In the genomic region with DNA sequence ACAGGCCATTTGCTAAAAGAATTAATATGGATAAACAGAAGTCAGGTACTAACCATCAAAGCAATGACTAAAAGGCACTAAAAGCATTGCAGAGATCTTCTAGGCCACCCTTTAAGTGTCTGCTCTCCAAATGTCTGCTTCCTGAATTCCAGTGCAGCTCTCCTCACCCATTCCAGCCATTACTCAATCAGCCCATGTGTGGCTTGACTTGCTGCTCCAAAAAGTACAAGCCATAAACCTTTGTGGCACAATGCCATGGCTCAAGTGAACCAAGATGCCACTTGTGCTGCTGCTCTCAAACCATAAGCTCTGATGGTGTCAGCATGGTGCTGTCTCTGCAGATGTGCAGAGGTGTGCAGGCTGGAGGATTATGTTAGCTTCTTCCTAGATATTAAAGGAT, we compare ENCODE assay signal across 32 cellular contexts.
A peak's percentile ranks its signal among the peaks of the same experiment; 100 is the strongest.
DNase-seq lines count a peak whose midpoint lies in the region; ATAC-seq and TF ChIP-seq lines count a peak whose summit lies in the region.
"Had no signal": no experiment of that assay in that cellular context is flagged by ENCODE, and none has a peak within 500 bp of the region (broad histone marks: within the 10 kb centered on the region; RNA-seq: fewer than 3 reads in every experiment).

No MANE protein-coding gene starts in this region.

- DNase-seq in DMS53 (lab: John Stamatoyannopoulos, UW) (peak; percentile 5), DMS53 treated with DMSO at 0.1 percent for 48 hours (lab: John Stamatoyannopoulos, UW; ENCODE audit: unreplicated experiment) (no peak), adipocyte (ENCODE audit: low read depth) (peak; percentile 52), fibroblast of villous mesenchyme (ENCODE audit: low read depth) (peak; percentile 49), SHP77 (lab: John Stamatoyannopoulos, UW) (no peak)
- no peak for DNase-seq in activated CD4-positive, alpha-beta T cell treated with anti-CD3 and anti-CD28 coated beads for 36 hours
- no peak for DNase-seq in CD4-positive, alpha-beta T cell
- DNase-seq in stimulated activated CD8-positive, alpha-beta memory T cell treated with anti-CD3 and anti-CD28 coated beads, Interleukin-4, amount 100 ng/mL, for 48 hours, result no peak
- DNase-seq: activated CD4-positive, alpha-beta T cell treated with anti-CD3 and anti-CD28 coated beads, Interleukin-2, amount 50 U/mL, for 1 hour; activated CD8-positive, alpha-beta memory T cell treated with anti-CD3 and anti-CD28 coated beads, Interleukin-2, amount 10 ng/mL, durations not matched to agents 7 days and 5 days; aorta; central memory CD4-positive, alpha-beta T cell; dermis blood vessel endothelial cell; DND-41; gastrocnemius medialis; H7; midbrain; natural killer cell; NCI-H1105; NCI-H446 treated with DMSO at 0.1 percent for 48 hours; OCI-M1; spleen; stimulated activated CD4-positive, alpha-beta T cell treated with anti-CD3 and anti-CD28 coated beads, Interleukin-4, amount 100 ng/mL, for 1 hour; stimulated activated naive CD8-positive, alpha-beta T cell treated with anti-CD3 and anti-CD28 coated beads, Interleukin-15, Interleukin-2, amounts not matched to agents 100 U/mL and 50 U/mL, for 24 hours; tibial artery; WERI-Rb-1 had no signal

- ATAC-seq in activated CD4-positive, alpha-beta T cell treated with anti-CD3 and anti-CD28 coated beads for 36 hours, result no peak
- no peak for ATAC-seq in CD4-positive, alpha-beta T cell (ENCODE audit: poor library complexity)
- ATAC-seq: activated CD8-positive, alpha-beta memory T cell treated with anti-CD3 and anti-CD28 coated beads, Interleukin-2, amount 10 ng/mL, durations not matched to agents 7 days and 5 days; gastrocnemius medialis; left lobe of liver; natural killer cell; stimulated activated naive CD8-positive, alpha-beta T cell treated with anti-CD3 and anti-CD28 coated beads, Interleukin-15, Interleukin-2, amounts not matched to agents 100 U/mL and 50 U/mL, for 24 hours had no signal

- peaks cover 60% of the 10 kb centered on the region for H3K36me3 Mint-ChIP-seq in activated CD4-positive, alpha-beta T cell treated with anti-CD3 and anti-CD28 coated beads for 36 hours (ENCODE audit: low read depth)
- H3K36me3 Mint-ChIP-seq in CD4-positive, alpha-beta T cell (ENCODE audit: low read depth), result peaks cover 97% of the 10 kb centered on the region
- H3K36me3 Mint-ChIP-seq: natural killer cell had no signal

- POLR2A ChIA-PET in activated CD4-positive, alpha-beta T cell treated with anti-CD3 and anti-CD28 coated beads for 36 hours (lab: Charles Lee), result no interaction called here
- POLR2A ChIA-PET in CD4-positive, alpha-beta T cell (lab: Charles Lee), result no interaction called here

- H3K4me1 ChIP-seq in adipocyte (ENCODE audit: control insufficient read depth, insufficient read depth, low read length), result peaks cover 11% of the 10 kb centered on the region
- H3K4me1 ChIP-seq: gastrocnemius medialis, spleen, tibial artery had no signal

- H3K4me3 ChIP-seq in adipocyte (ENCODE audit: low read length) (no peak overlapping the region), fibroblast of villous mesenchyme (ENCODE audit: low read depth, low read length) (no peak overlapping the region)
- H3K4me3 ChIP-seq: gastrocnemius medialis, hepatocyte, spleen, tibial artery had no signal

- H3K4me1 Mint-ChIP-seq in activated CD4-positive, alpha-beta T cell treated with anti-CD3 and anti-CD28 coated beads for 36 hours, result no peaks in the 10 kb centered on the region
- no peaks in the 10 kb centered on the region for H3K4me1 Mint-ChIP-seq in CD4-positive, alpha-beta T cell (ENCODE audit: low read depth)
- H3K4me1 Mint-ChIP-seq: activated CD8-positive, alpha-beta memory T cell treated with anti-CD3 and anti-CD28 coated beads, Interleukin-2, amount 10 ng/mL, durations not matched to agents 7 days and 5 days; activated naive CD4-positive, alpha-beta T cell treated with anti-CD3 and anti-CD28 coated beads, Interleukin-2, amount 50 U/mL, for 24 hours; B cell had no signal

- H3K4me3 Mint-ChIP-seq in activated CD4-positive, alpha-beta T cell treated with anti-CD3 and anti-CD28 coated beads for 36 hours, result no peak overlapping the region
- no peak overlapping the region for H3K4me3 Mint-ChIP-seq in CD4-positive, alpha-beta T cell
- H3K4me3 Mint-ChIP-seq: activated CD8-positive, alpha-beta memory T cell treated with anti-CD3 and anti-CD28 coated beads, Interleukin-2, amount 10 ng/mL, durations not matched to agents 7 days and 5 days; activated naive CD4-positive, alpha-beta T cell treated with anti-CD3 and anti-CD28 coated beads, Interleukin-2, amount 50 U/mL, for 24 hours; B cell; natural killer cell; T-helper 2 cell treated with Interferon-gamma antibody and Interleukin-4, amounts not matched to agents 5 μg/mL and 100 μg/mL, for 36 hours had no signal

- no peak for TF ChIP-seq CTCF in fibroblast of villous mesenchyme (IDR thresholded peaks at IDR 0.05; ENCODE audit: insufficient read depth, low read depth, low read length)
- no peak for TF ChIP-seq CTCF in CD4-positive, alpha-beta T cell (IDR thresholded peaks at IDR 0.05)

- H3K36me3 ChIP-seq in adipocyte (ENCODE audit: control insufficient read depth, insufficient read depth, low read length, severe bottlenecking), result peaks cover 5% of the 10 kb centered on the region
- H3K36me3 ChIP-seq: gastrocnemius medialis, WERI-Rb-1 had no signal

- intact Hi-C loops in activated CD4-positive, alpha-beta T cell treated with anti-CD3 and anti-CD28 coated beads for 36 hours (cut with DNase I, micrococcal nuclease), result no loop called here
- intact Hi-C loops in CD4-positive, alpha-beta T cell (cut with DNase I, micrococcal nuclease), result no loop called here

- H3K9me3 Mint-ChIP-seq in activated CD4-positive, alpha-beta T cell treated with anti-CD3 and anti-CD28 coated beads for 36 hours (ENCODE audit: low read depth), result peaks cover 4% of the 10 kb centered on the region
- peaks cover 3% of the 10 kb centered on the region for H3K9me3 Mint-ChIP-seq in CD4-positive, alpha-beta T cell
- H3K9me3 Mint-ChIP-seq: natural killer cell had no signal

- H3K27me3 ChIP-seq in adipocyte (replicated peaks; ENCODE audit: control insufficient read depth, insufficient read depth, low read length), result no peaks in the 10 kb centered on the region
- H3K27me3 ChIP-seq in CD4-positive, alpha-beta T cell (ENCODE audit: control insufficient read depth, insufficient read depth, low read length), result no peaks in the 10 kb centered on the region
- H3K27me3 ChIP-seq: gastrocnemius medialis, hepatocyte, spleen, tibial artery had no signal

- CTCF ChIA-PET in activated CD4-positive, alpha-beta T cell treated with anti-CD3 and anti-CD28 coated beads for 36 hours (lab: Charles Lee), result interaction anchor here (0.7 kb wide), 1 partner anchor 58 kb away, joined by 3 read pairs; no protein-coding TSS in a partner anchor
- CTCF ChIA-PET in CD4-positive, alpha-beta T cell (lab: Charles Lee), result no interaction called here

- H3K9me3 ChIP-seq in adipocyte (ENCODE audit: control insufficient read depth, low read length), result no peaks in the 10 kb centered on the region
- H3K9me3 ChIP-seq in CD4-positive, alpha-beta T cell (ENCODE audit: control insufficient read depth, low read length), result no peaks in the 10 kb centered on the region
- H3K9me3 ChIP-seq: gastrocnemius medialis, spleen, tibial artery had no signal

- no peak overlapping the region for H3K27ac Mint-ChIP-seq in activated CD4-positive, alpha-beta T cell treated with anti-CD3 and anti-CD28 coated beads for 36 hours
- H3K27ac Mint-ChIP-seq in CD4-positive, alpha-beta T cell, result no peak overlapping the region
- H3K27ac Mint-ChIP-seq: activated CD8-positive, alpha-beta memory T cell treated with anti-CD3 and anti-CD28 coated beads, Interleukin-2, amount 10 ng/mL, durations not matched to agents 7 days and 5 days; activated naive CD4-positive, alpha-beta T cell treated with anti-CD3 and anti-CD28 coated beads, Interleukin-2, amount 50 U/mL, for 24 hours; B cell; natural killer cell; T-helper 2 cell treated with Interferon-gamma antibody and Interleukin-4, amounts not matched to agents 5 μg/mL and 100 μg/mL, for 36 hours had no signal

- no peak overlapping the region for H3K27ac ChIP-seq in CD4-positive, alpha-beta T cell (ENCODE audit: low read depth, low read length)
- H3K27ac ChIP-seq: 22Rv1, gastrocnemius medialis, hepatocyte, tibial artery, WERI-Rb-1 had no signal

- no peaks in the 10 kb centered on the region for H3K27me3 Mint-ChIP-seq in activated CD4-positive, alpha-beta T cell treated with anti-CD3 and anti-CD28 coated beads for 36 hours
- no peaks in the 10 kb centered on the region for H3K27me3 Mint-ChIP-seq in CD4-positive, alpha-beta T cell
- H3K27me3 Mint-ChIP-seq: activated CD8-positive, alpha-beta memory T cell treated with anti-CD3 and anti-CD28 coated beads, Interleukin-2, amount 10 ng/mL, durations not matched to agents 7 days and 5 days; activated naive CD4-positive, alpha-beta T cell treated with anti-CD3 and anti-CD28 coated beads, Interleukin-2, amount 50 U/mL, for 24 hours; B cell had no signal

- H3K9ac ChIP-seq in adipocyte (ENCODE audit: low read length), result no peak overlapping the region

Comparison
In these comparisons a context has a peak if more than half of its experiments do, and no peak if none do; other contexts are left out.
1. DNase-seq: peak in DMS53 (single experiment), adipocyte (single experiment) and fibroblast of villous mesenchyme (single experiment); none in DMS53 treated with DMSO at 0.1 percent for 48 hours (single experiment), activated CD4-positive, alpha-beta T cell treated with anti-CD3 and anti-CD28 coated beads for 36 hours (single experiment), SHP77 (0 of 2), CD4-positive, alpha-beta T cell (0 of 10) and stimulated activated CD8-positive, alpha-beta memory T cell treated with anti-CD3 and anti-CD28 coated beads, Interleukin-4, amount 100 ng/mL, for 48 hours (single experiment).